Comparison of ENCODE assay signal across 9 cellular contexts in the genomic region with DNA sequence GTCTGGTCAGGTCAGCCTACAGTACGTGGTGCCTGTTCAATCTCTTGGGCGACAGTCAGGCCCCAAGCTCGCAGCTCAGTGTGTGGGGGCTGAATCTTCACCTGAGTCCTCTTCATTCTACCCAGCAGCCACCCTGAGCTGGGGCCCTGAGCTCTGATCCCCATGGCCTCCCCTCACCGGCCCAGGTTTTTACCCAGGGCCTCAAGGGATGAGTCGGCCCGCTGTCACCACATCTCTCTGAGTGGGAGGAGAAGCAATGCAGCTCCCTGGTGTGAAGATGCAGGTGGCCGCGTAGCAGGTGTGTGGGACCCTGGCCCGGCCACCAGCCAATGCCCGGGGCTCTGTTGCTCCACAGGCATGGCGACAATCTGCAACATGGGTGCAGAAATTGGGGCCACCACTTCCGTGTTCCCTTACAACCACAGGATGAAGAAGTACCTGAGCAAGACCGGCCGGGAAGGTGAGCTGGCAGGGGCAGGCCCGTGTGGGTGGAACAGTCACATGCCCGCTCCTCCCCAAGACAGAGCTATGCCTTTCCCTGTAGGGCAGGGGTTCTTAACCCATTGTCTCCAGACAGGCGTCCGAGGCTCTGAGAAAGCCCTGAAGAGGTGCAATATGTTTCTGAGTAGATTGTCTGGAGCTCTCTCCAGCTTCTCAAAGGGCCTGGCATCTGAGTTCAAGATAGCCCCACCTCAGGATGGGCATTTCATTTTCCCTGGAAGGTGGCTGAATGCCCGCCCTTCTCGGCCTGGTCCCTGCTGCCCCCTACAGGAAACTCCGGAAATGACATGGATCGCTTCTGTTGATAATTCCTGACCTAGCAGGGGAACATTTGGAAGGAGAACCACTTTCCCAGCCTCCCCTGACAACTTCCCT. TPM values are rescaled to one million over a fixed set of nuclear protein-coding genes. Genes with fewer than 3 reads are reported as not detected.
DNase-seq lines count a peak whose midpoint lies in the region; ATAC-seq and TF ChIP-seq lines count a peak whose summit lies in the region.
"Had no signal": no experiment of that assay in that cellular context is flagged by ENCODE, and none has a peak within 500 bp of the region (broad histone marks: within the 10 kb centered on the region; RNA-seq: fewer than 3 reads in every experiment).

No MANE protein-coding gene starts in this region.

- H3K36me3 Mint-ChIP-seq in Calu3 (ENCODE audit: insufficient read depth, unreplicated experiment), result peaks cover 58% of the 10 kb centered on the region

- H3K4me3 ChIP-seq in HUES48 (ENCODE audit: low read depth, low read length), result no peak overlapping the region
- no peak overlapping the region for H3K4me3 ChIP-seq in colonic mucosa

- no peak overlapping the region for H3K27ac Mint-ChIP-seq in Calu3 (ENCODE audit: unreplicated experiment)
- H3K27ac Mint-ChIP-seq: T-cell had no signal

- H3K9me3 ChIP-seq in HUES48 (ENCODE audit: control insufficient read depth, insufficient read depth, low read length) (no peaks in the 10 kb centered on the region), colonic mucosa (no peaks in the 10 kb centered on the region)

- H3K4me1 ChIP-seq in HUES48 (ENCODE audit: control insufficient read depth, insufficient read depth, low read length) (peaks cover 11% of the 10 kb centered on the region), colonic mucosa (no peaks in the 10 kb centered on the region)

- CTCF ChIA-PET in Calu3 (lab: Charles Lee), result interaction anchor here (0.7 to 2.0 kb wide), 8 partner anchors 10 to 595 kb away, joined by 3 to 34 read pairs (median 4); partner anchors contain the start of genes ACO2, PHF5A and PMM1

- no peak for ATAC-seq in GM21515 (IDR thresholded peaks at IDR 0.05; ENCODE audit: unreplicated experiment)
- ATAC-seq in GM21576 (IDR thresholded peaks at IDR 0.05; ENCODE audit: unreplicated experiment), result no peak
- ATAC-seq: T-cell had no signal

- peak; percentile 84 for DNase-seq in Calu3
- DNase-seq in SW480 (ENCODE audit: low spot score), result peak; percentile 19
- DNase-seq in colonic mucosa, result peak; percentile 84
- DNase-seq in left kidney (ENCODE audit: low read depth, low spot score), result peak; percentile 77
- DNase-seq in stimulated activated CD8-positive, alpha-beta memory T cell treated with anti-CD3 and anti-CD28 coated beads, Interleukin-15, amount 100 ng/mL, for 1 hour (ENCODE audit: low read depth), result peak; percentile 13

- no peak overlapping the region for H3K4me3 Mint-ChIP-seq in Calu3 (ENCODE audit: low read depth, unreplicated experiment)
- H3K4me3 Mint-ChIP-seq: T-cell had no signal

- BruUV-seq in Calu3 (replicated peaks; lab: Mats Ljungman, UMichigan), result no TSS peak

- H3K4me1 Mint-ChIP-seq in Calu3 (ENCODE audit: low read depth, unreplicated experiment), result peaks cover 15% of the 10 kb centered on the region
- H3K4me1 Mint-ChIP-seq: T-cell had no signal

- H3K9me3 Mint-ChIP-seq in Calu3 (ENCODE audit: low read depth, unreplicated experiment), result no peaks in the 10 kb centered on the region
- H3K9me3 Mint-ChIP-seq: T-cell had no signal

- intact Hi-C loops in Calu3 (cut with micrococcal nuclease; ENCODE audit: unreplicated experiment) (loop anchor here (1.0 kb wide), 1 partner anchor 114 kb away; no protein-coding TSS in a partner anchor), colonic mucosa (cut with DNase I) (loop anchor here (2.0 kb wide), 1 partner anchor 113 kb away; no protein-coding TSS in a partner anchor)

- H3K27ac ChIP-seq in HUES48 (ENCODE audit: low read depth, low read length), result peak overlapping the region; percentile 24
- H3K27ac ChIP-seq in colonic mucosa, result no peak overlapping the region

- H3K36me3 ChIP-seq in HUES48 (ENCODE audit: control insufficient read depth, insufficient read depth, low read length) (peaks cover 51% of the 10 kb centered on the region), colonic mucosa (peaks cover 7% of the 10 kb centered on the region)

- peak; percentile 92 for TF ChIP-seq CTCF in Calu3 (IDR thresholded peaks at IDR 0.05; ENCODE audit: unreplicated experiment)
- TF ChIP-seq CTCF in colonic mucosa (IDR thresholded peaks at IDR 0.05), result peak; percentile 72

- H3K9ac ChIP-seq in HUES48 (ENCODE audit: low read depth, low read length), result no peak overlapping the region
- no peak overlapping the region for H3K9ac ChIP-seq in colonic mucosa (ENCODE audit: low read depth in 2 of 2, low read length in 2 of 2)

- H3K27me3 ChIP-seq in HUES48 (ENCODE audit: control insufficient read depth, insufficient read depth, low read length) (no peaks in the 10 kb centered on the region), colonic mucosa (no peaks in the 10 kb centered on the region)

- no peaks in the 10 kb centered on the region for H3K27me3 Mint-ChIP-seq in Calu3 (ENCODE audit: unreplicated experiment)
- H3K27me3 Mint-ChIP-seq: T-cell had no signal

RNA-seq across cellular contexts. Expression of gene POLR3H, which starts 26.9 kb away (rescaled TPM):
- total RNA-seq in Calu3 (2022) (49.7 and 53.8 TPM in 2 replicates), colonic mucosa (10 to 100 TPM in 1 of 2 donors, 1 to 10 TPM in 1; 9.2 to 20.0 TPM)

RNA-seq across cellular contexts. Expression of gene CSDC2, which starts 43.4 kb away (rescaled TPM):
- total RNA-seq in Calu3 (2022) (not detected in 2 replicates), colonic mucosa (1 to 10 TPM in 1 of 2 donors, under 1 TPM in 1; 0.44 to 1.4 TPM)

RNA-seq across cellular contexts. Expression of gene ACO2, which starts 48.5 kb away (rescaled TPM):
- 94.0 and 94.5 TPM in 2 replicates for total RNA-seq in Calu3 (2022)
- total RNA-seq in colonic mucosa, result 100 to 1,000 TPM; 254 to 268 TPM

RNA-seq across cellular contexts. Expression of gene PHF5A, which starts 48.9 kb away (rescaled TPM):
- 53.3 and 68.5 TPM in 2 replicates for total RNA-seq in Calu3 (2022)
- total RNA-seq in colonic mucosa, result 10 to 100 TPM; 39.5 to 55.0 TPM

Comparison
In these comparisons a context has a peak if more than half of its experiments do, and no peak if none do; other contexts are left out.
1. DNase-seq: peak in every context shown above with its lines; median percentile 84 in Calu3; 84 in colonic mucosa; 77 in left kidney; 19 in SW480; 13 in stimulated activated CD8-positive, alpha-beta memory T cell treated with anti-CD3 and anti-CD28 coated beads, Interleukin-15, amount 100 ng/mL, for 1 hour.